1 cellular context compared by ENCODE assay signal in genomic region chr2:231785822-231786176, GRCh38.
TF ChIP-seq lines count a peak whose summit lies in the region.

No MANE protein-coding gene starts in this region.

TF ChIP-seq in WTC11, 78 proteins besides CTCF, POLR2A, EP300 and RAD21 (continued from another document):
- TF ChIP-seq FOXP4 (CRISPR knock-in tag; IDR thresholded peaks at IDR 0.05) = no peak
- no peak for TF ChIP-seq ATF1 (CRISPR knock-in tag; IDR thresholded peaks at IDR 0.05)
- TF ChIP-seq ZNF263 (CRISPR knock-in tag; IDR thresholded peaks at IDR 0.05; ENCODE audit: low read depth) = no peak
- no peak for TF ChIP-seq SOX15 (CRISPR knock-in tag; IDR thresholded peaks at IDR 0.05)
- no peak; the same call in 1 of the 2 replicates for TF ChIP-seq ZNF423 (CRISPR knock-in tag; IDR thresholded peaks at IDR 0.05)
- TF ChIP-seq ERG (CRISPR knock-in tag; IDR thresholded peaks at IDR 0.05) = no peak
- no peak for TF ChIP-seq HMGA2 (CRISPR knock-in tag; IDR thresholded peaks at IDR 0.05)
- no peak for TF ChIP-seq ETV6 (CRISPR knock-in tag; IDR thresholded peaks at IDR 0.05)
TF ChIP-seq in WTC11: peak in this region for 0.
